In the genomic region with DNA sequence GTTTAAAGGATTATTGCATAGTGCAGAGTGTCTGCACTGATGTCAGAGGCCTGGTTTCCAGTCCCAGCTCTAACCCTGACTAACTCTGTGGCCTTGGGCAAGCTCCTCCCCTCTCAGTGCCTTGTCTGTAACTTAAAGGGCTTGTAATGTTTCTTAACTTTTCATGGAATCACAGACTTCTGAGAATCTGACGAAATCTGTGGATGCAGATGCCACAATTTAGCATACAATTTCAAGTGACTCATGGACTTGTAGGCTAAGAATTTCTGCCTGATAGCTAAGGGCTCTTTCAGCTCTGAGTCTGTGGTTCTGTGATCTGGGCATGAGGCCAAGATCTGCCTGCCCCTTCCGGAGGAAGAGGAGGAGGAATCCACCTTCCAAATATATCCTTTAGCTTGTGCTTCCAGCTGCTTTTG, we compare ENCODE assay signal across 9 cellular contexts.
A peak's percentile ranks its signal among the peaks of the same experiment; 100 is the strongest.
DNase-seq lines count a peak whose midpoint lies in the region; ATAC-seq and TF ChIP-seq lines count a peak whose summit lies in the region.
"Had no signal": no experiment of that assay in that cellular context is flagged by ENCODE, and none has a peak within 500 bp of the region (broad histone marks: within the 10 kb centered on the region; RNA-seq: fewer than 3 reads in every experiment).

No MANE protein-coding gene starts in this region.

- no peak for TF ChIP-seq CTCF in mesothelial cell of epicardium (IDR thresholded peaks at IDR 0.05; ENCODE audit: unreplicated experiment)

- H3K27me3 Mint-ChIP-seq in mesothelial cell of epicardium (ENCODE audit: low read depth) = no peaks in the 10 kb centered on the region
- H3K27me3 Mint-ChIP-seq: activated naive CD8-positive, alpha-beta T cell had no signal

- peak; percentile 52 for DNase-seq in Ammon's horn (ENCODE audit: low spot score)
- DNase-seq in NCI-H1092 treated with DMSO at 0.1 percent for 48 hours (lab: John Stamatoyannopoulos, UW) = peak; percentile 12
- DNase-seq in dedifferentiated amniotic fluid mesenchymal stem cell (ENCODE audit: extremely low spot score) = peak; percentile 89
- peak in 1 of 2 experiments; percentile 55 for DNase-seq in mesothelial cell of epicardium (ENCODE audit: low spot score in 2 of 2, unreplicated experiment in 2 of 2)
- no peak for DNase-seq in HPDE6-E6E7 (ENCODE audit: extremely low spot score)

- ATAC-seq in HG03432 (IDR thresholded peaks at IDR 0.05; ENCODE audit: unreplicated experiment) = no peak
- ATAC-seq in HG02870 (IDR thresholded peaks at IDR 0.05; ENCODE audit: unreplicated experiment) = no peak
- no peak for ATAC-seq in HG02938 (IDR thresholded peaks at IDR 0.05; ENCODE audit: unreplicated experiment)

- H3K27ac Mint-ChIP-seq in mesothelial cell of epicardium = peak overlapping the region; percentile 52
- H3K27ac Mint-ChIP-seq: activated naive CD8-positive, alpha-beta T cell had no signal

- H3K4me3 Mint-ChIP-seq in mesothelial cell of epicardium = no peak overlapping the region
- H3K4me3 Mint-ChIP-seq: activated naive CD8-positive, alpha-beta T cell had no signal

- no peaks in the 10 kb centered on the region for H3K36me3 Mint-ChIP-seq in mesothelial cell of epicardium
- H3K36me3 Mint-ChIP-seq: activated naive CD8-positive, alpha-beta T cell had no signal

- peaks cover 29% of the 10 kb centered on the region for H3K9me3 Mint-ChIP-seq in mesothelial cell of epicardium

- peaks cover 4% of the 10 kb centered on the region for H3K4me1 Mint-ChIP-seq in mesothelial cell of epicardium
